Comparison of ENCODE assay signal across 1 cellular context in the genomic region with DNA sequence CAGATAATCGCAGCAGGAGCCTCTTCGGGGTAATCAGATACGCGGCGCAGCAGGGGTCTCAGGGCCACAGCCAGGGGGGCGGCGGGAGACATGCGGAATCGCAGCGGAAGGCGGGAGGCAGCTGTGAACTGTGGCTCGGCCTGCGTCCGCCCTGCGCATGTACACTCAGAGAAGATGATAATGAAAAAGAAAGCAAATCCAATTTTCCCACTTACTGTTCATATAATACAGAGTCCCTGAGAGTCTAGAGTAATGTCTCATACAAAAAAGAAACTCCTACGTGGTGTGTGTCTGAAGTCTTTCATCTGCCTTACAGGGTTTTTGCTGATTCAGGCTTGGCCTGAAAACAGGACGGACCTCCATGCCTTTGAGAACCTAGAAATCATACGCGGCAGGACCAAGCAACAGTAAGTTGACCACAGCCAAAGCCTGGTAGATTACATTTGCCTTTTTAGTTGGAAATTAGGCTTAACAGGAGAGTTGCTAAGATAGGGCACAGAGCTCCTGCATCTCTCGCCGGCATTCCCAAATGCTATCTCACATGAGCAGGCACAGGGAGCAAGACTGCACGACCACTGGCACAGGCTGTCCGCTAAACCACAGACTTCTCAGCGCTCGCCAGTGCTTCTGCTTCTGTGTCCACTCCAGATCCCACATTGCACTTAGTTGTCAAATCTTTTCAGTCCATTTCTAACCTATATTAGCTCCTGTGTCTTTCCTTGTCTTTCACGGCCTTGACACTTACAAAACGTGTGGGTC.
TF ChIP-seq lines count a peak whose summit lies in the region.

No MANE protein-coding gene starts in this region.

TF ChIP-seq in GM23338, 12 proteins besides CTCF, POLR2A, EP300 and RAD21 (continued from another document):
- TF ChIP-seq, protein P1, sequence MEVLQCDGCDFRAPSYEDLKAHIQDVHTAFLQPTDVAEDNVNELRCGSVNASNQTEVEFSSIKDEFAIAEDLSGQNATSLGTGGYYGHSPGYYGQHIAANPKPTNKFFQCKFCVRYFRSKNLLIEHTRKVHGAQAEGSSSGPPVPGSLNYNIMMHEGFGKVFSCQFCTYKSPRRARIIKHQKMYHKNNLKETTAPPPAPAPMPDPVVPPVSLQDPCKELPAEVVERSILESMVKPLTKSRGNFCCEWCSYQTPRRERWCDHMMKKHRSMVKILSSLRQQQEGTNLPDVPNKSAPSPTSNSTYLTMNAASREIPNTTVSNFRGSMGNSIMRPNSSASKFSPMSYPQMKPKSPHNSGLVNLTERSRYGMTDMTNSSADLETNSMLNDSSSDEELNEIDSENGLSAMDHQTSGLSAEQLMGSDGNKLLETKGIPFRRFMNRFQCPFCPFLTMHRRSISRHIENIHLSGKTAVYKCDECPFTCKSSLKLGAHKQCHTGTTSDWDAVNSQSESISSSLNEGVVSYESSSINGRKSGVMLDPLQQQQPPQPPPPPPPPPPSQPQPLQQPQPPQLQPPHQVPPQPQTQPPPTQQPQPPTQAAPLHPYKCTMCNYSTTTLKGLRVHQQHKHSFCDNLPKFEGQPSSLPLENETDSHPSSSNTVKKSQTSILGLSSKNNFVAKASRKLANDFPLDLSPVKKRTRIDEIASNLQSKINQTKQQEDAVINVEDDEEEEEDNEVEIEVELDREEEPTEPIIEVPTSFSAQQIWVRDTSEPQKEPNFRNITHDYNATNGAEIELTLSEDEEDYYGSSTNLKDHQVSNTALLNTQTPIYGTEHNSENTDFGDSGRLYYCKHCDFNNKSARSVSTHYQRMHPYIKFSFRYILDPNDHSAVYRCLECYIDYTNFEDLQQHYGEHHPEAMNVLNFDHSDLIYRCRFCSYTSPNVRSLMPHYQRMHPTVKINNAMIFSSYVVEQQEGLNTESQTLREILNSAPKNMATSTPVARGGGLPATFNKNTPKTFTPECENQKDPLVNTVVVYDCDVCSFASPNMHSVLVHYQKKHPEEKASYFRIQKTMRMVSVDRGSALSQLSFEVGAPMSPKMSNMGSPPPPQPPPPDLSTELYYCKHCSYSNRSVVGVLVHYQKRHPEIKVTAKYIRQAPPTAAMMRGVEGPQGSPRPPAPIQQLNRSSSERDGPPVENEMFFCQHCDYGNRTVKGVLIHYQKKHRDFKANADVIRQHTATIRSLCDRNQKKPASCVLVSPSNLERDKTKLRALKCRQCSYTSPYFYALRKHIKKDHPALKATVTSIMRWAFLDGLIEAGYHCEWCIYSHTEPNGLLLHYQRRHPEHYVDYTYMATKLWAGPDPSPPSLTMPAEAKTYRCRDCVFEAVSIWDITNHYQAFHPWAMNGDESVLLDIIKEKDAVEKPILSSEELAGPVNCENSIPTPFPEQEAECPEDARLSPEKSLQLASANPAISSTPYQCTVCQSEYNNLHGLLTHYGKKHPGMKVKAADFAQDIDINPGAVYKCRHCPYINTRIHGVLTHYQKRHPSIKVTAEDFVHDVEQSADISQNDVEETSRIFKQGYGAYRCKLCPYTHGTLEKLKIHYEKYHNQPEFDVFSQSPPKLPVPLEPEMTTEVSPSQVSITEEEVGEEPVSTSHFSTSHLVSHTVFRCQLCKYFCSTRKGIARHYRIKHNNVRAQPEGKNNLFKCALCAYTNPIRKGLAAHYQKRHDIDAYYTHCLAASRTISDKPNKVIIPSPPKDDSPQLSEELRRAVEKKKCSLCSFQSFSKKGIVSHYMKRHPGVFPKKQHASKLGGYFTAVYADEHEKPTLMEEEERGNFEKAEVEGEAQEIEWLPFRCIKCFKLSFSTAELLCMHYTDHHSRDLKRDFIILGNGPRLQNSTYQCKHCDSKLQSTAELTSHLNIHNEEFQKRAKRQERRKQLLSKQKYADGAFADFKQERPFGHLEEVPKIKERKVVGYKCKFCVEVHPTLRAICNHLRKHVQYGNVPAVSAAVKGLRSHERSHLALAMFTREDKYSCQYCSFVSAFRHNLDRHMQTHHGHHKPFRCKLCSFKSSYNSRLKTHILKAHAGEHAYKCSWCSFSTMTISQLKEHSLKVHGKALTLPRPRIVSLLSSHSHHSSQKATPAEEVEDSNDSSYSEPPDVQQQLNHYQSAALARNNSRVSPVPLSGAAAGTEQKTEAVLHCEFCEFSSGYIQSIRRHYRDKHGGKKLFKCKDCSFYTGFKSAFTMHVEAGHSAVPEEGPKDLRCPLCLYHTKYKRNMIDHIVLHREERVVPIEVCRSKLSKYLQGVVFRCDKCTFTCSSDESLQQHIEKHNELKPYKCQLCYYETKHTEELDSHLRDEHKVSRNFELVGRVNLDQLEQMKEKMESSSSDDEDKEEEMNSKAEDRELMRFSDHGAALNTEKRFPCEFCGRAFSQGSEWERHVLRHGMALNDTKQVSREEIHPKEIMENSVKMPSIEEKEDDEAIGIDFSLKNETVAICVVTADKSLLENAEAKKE (CRISPR knock-in tag; IDR thresholded peaks at IDR 0.05), result no peak
- TF ChIP-seq, protein P2, sequence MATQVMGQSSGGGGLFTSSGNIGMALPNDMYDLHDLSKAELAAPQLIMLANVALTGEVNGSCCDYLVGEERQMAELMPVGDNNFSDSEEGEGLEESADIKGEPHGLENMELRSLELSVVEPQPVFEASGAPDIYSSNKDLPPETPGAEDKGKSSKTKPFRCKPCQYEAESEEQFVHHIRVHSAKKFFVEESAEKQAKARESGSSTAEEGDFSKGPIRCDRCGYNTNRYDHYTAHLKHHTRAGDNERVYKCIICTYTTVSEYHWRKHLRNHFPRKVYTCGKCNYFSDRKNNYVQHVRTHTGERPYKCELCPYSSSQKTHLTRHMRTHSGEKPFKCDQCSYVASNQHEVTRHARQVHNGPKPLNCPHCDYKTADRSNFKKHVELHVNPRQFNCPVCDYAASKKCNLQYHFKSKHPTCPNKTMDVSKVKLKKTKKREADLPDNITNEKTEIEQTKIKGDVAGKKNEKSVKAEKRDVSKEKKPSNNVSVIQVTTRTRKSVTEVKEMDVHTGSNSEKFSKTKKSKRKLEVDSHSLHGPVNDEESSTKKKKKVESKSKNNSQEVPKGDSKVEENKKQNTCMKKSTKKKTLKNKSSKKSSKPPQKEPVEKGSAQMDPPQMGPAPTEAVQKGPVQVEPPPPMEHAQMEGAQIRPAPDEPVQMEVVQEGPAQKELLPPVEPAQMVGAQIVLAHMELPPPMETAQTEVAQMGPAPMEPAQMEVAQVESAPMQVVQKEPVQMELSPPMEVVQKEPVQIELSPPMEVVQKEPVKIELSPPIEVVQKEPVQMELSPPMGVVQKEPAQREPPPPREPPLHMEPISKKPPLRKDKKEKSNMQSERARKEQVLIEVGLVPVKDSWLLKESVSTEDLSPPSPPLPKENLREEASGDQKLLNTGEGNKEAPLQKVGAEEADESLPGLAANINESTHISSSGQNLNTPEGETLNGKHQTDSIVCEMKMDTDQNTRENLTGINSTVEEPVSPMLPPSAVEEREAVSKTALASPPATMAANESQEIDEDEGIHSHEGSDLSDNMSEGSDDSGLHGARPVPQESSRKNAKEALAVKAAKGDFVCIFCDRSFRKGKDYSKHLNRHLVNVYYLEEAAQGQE (IDR thresholded peaks at IDR 0.05; ENCODE audit: unreplicated experiment), result no peak
- TF ChIP-seq CREB1 (CRISPR knock-in tag; IDR thresholded peaks at IDR 0.05; ENCODE audit: low read depth), result no peak
TF ChIP-seq in GM23338: peak in this region for 0.
